ENCODE assay signal across 38 cellular contexts in genomic region chrX:153515435-153515834, GRCh38. TPM values are rescaled to one million over a fixed set of nuclear protein-coding genes. Genes with fewer than 3 reads are reported as not detected.
"Had no signal": no experiment of that assay in that cellular context is flagged by ENCODE, and none has a peak within 500 bp of the region (broad histone marks: within the 10 kb centered on the region; RNA-seq: fewer than 3 reads in every experiment).

No MANE protein-coding gene starts in this region.

- H3K36me3 ChIP-seq: adrenal gland, brain microvascular endothelial cell, breast epithelium had no signal

- H3K4me1 ChIP-seq: adrenal gland, body of pancreas, breast epithelium had no signal

- H3K4me3 Mint-ChIP-seq: activated B cell treated with CpG ODN at 0.5 μM for 24 hours; activated CD4-positive, alpha-beta memory T cell treated with anti-CD3 and anti-CD28 coated beads for 36 hours; activated CD4-positive, alpha-beta T cell treated with anti-CD3 and anti-CD28 coated beads, Interleukin-2, amount 10 ng/mL, durations not matched to agents 24 days and 14 days; activated CD8-positive, alpha-beta T cell treated with anti-CD3 and anti-CD28 coated beads for 36 hours; activated naive CD4-positive, alpha-beta T cell treated with anti-CD3 and anti-CD28 coated beads for 36 hours; activated naive CD8-positive, alpha-beta T cell treated with anti-CD3 and anti-CD28 coated beads for 36 hours; activated T-cell treated with anti-CD3 and anti-CD28 coated beads, Interleukin-2, amount 50 U/mL, for 4 hours; activated T-cell treated with anti-CD3 and anti-CD28 coated beads, Interleukin-2, amount 50 U/mL, for 72 hours; activated T-helper 1 cell treated with anti-CD3 and anti-CD28 coated beads, Interleukin-12 subunit alpha, Interleukin-12 subunit beta, Interleukin-2, Interleukin-4 antibody, amounts not matched to agents 30 ng/mL and 10 ng/mL and 1 ng/mL, durations not matched to agents 14 hours and 24 hours and 36 hours; activated T-helper 17 cell treated with anti-CD3 and anti-CD28 coated beads, Interleukin-2, amount 50 U/mL, for 72 hours; T-cell; T-helper 2 cell treated with Interferon-gamma antibody and Interleukin-4, amounts not matched to agents 5 μg/mL and 100 μg/mL, for 36 hours had no signal

- H3K27ac ChIP-seq: adrenal gland, body of pancreas, brain microvascular endothelial cell, breast epithelium, VCaP had no signal

- H3K27ac Mint-ChIP-seq: activated B cell treated with CpG ODN at 0.5 μM for 24 hours; activated CD4-positive, alpha-beta memory T cell treated with anti-CD3 and anti-CD28 coated beads for 36 hours; activated CD4-positive, alpha-beta T cell treated with anti-CD3 and anti-CD28 coated beads, Interleukin-2, amount 10 ng/mL, durations not matched to agents 24 days and 14 days; activated CD8-positive, alpha-beta T cell treated with anti-CD3 and anti-CD28 coated beads for 36 hours; activated naive CD4-positive, alpha-beta T cell treated with anti-CD3 and anti-CD28 coated beads for 36 hours; activated naive CD4-positive, alpha-beta T cell treated with anti-CD3 and anti-CD28 coated beads, Interleukin-2, amount 50 U/mL, for 72 hours; activated naive CD8-positive, alpha-beta T cell treated with anti-CD3 and anti-CD28 coated beads for 36 hours; activated T-cell treated with anti-CD3 and anti-CD28 coated beads, Interleukin-2, amount 50 U/mL, for 72 hours; activated T-helper 1 cell treated with anti-CD3 and anti-CD28 coated beads, Interleukin-12 subunit alpha, Interleukin-12 subunit beta, Interleukin-2, Interleukin-4 antibody, amounts not matched to agents 30 ng/mL and 10 ng/mL and 1 ng/mL, durations not matched to agents 14 hours and 24 hours and 36 hours; activated T-helper 17 cell treated with anti-CD3 and anti-CD28 coated beads, Interleukin-2, amount 50 U/mL, for 72 hours; T-cell; T-helper 2 cell treated with Interferon-gamma antibody and Interleukin-4, amounts not matched to agents 5 μg/mL and 100 μg/mL, for 36 hours had no signal

- H3K36me3 Mint-ChIP-seq: activated CD4-positive, alpha-beta memory T cell treated with anti-CD3 and anti-CD28 coated beads for 36 hours; activated naive CD4-positive, alpha-beta T cell treated with anti-CD3 and anti-CD28 coated beads, Interleukin-2, amount 50 U/mL, for 72 hours; activated naive CD8-positive, alpha-beta T cell treated with anti-CD3 and anti-CD28 coated beads for 36 hours; T-cell had no signal

- DNase-seq: activated B cell treated with CpG ODN at 0.5 μM for 24 hours; activated CD4-positive, alpha-beta memory T cell treated with anti-CD3 and anti-CD28 coated beads for 36 hours; activated CD4-positive, alpha-beta T cell treated with anti-CD3 and anti-CD28 coated beads for 4 hours; activated CD4-positive, alpha-beta T cell treated with anti-CD3 and anti-CD28 coated beads, Interleukin-2, amount 10 ng/mL, durations not matched to agents 24 days and 14 days; activated CD4-positive, alpha-beta T cell treated with anti-CD3 and anti-CD28 coated beads, Interleukin-2, amount 50 U/mL, for 1 hour; activated CD4-positive, alpha-beta T cell treated with anti-CD3 and anti-CD28 coated beads, Interleukin-2, amount 50 U/mL, for 4 hours; activated CD4-positive, CD25-positive, alpha-beta regulatory T cell treated with anti-CD3 and anti-CD28 coated beads, Interleukin-2, amount 50 U/mL, for 72 hours; activated CD8-positive, alpha-beta memory T cell treated with anti-CD3 and anti-CD28 coated beads, Interleukin-2, amount 50 U/mL, for 4 hours; activated CD8-positive, alpha-beta T cell treated with anti-CD3 and anti-CD28 coated beads for 36 hours; activated effector memory CD4-positive, alpha-beta T cell treated with anti-CD3 and anti-CD28 coated beads, Interleukin-2, amount 50 U/mL, for 16 hours; activated gamma-delta T cell treated with Interleukin-2 at 50 U/mL for 16 hours; activated naive CD4-positive, alpha-beta T cell; activated naive CD4-positive, alpha-beta T cell treated with anti-CD3 and anti-CD28 coated beads for 36 hours; activated naive CD4-positive, alpha-beta T cell treated with anti-CD3 and anti-CD28 coated beads, Interleukin-2, amount 50 U/mL, for 16 hours; activated naive CD8-positive, alpha-beta T cell treated with anti-CD3 and anti-CD28 coated beads for 36 hours; activated T-cell treated with anti-CD3 and anti-CD28 coated beads for 4 hours; activated T-cell treated with anti-CD3 and anti-CD28 coated beads, Interleukin-2, amount 50 U/mL, for 1 hour; activated T-cell treated with anti-CD3 and anti-CD28 coated beads, Interleukin-2, amount 50 U/mL, for 4 hours; activated T-cell treated with anti-CD3 and anti-CD28 coated beads, Interleukin-2, amount 50 U/mL, for 72 hours; adrenal gland; amniotic stem cell; aorta; body of pancreas; brain microvascular endothelial cell; central memory CD4-positive, alpha-beta T cell; T-cell; T-helper 2 cell; T-helper 9 cell had no signal

- ATAC-seq: activated CD8-positive, alpha-beta T cell treated with anti-CD3 and anti-CD28 coated beads for 36 hours; activated naive CD4-positive, alpha-beta T cell treated with anti-CD3 and anti-CD28 coated beads, Interleukin-2, amount 50 U/mL, for 72 hours; activated T-cell treated with anti-CD3 and anti-CD28 coated beads, Interleukin-2, amount 50 U/mL, for 4 hours; activated T-cell treated with anti-CD3 and anti-CD28 coated beads, Interleukin-2, amount 50 U/mL, for 72 hours; body of pancreas; T-cell had no signal

- H3K4me3 ChIP-seq: adrenal gland, body of pancreas, breast epithelium had no signal

- FAIRE-seq: astrocyte, TTC549 had no signal

- H3K4me1 Mint-ChIP-seq: activated CD4-positive, alpha-beta T cell treated with anti-CD3 and anti-CD28 coated beads, Interleukin-2, amount 10 ng/mL, durations not matched to agents 24 days and 14 days; activated naive CD8-positive, alpha-beta T cell treated with anti-CD3 and anti-CD28 coated beads for 36 hours had no signal

- H3K9me3 ChIP-seq: adrenal gland, body of pancreas, breast epithelium had no signal

RNA-seq across cellular contexts. Expression of gene ATP2B3, which starts 2.0 kb away (rescaled TPM):
- total RNA-seq: activated B cell treated with CpG ODN at 0.5 μM for 24 hours; activated CD4-positive, alpha-beta memory T cell treated with anti-CD3 and anti-CD28 coated beads for 36 hours; activated CD4-positive, alpha-beta T cell treated with anti-CD3 and anti-CD28 coated beads, Interleukin-2, amount 10 ng/mL, durations not matched to agents 24 days and 14 days; activated CD8-positive, alpha-beta memory T cell treated with anti-CD3 and anti-CD28 coated beads for 36 hours; activated CD8-positive, alpha-beta T cell treated with anti-CD3 and anti-CD28 coated beads for 36 hours; activated naive CD4-positive, alpha-beta T cell treated with anti-CD3 and anti-CD28 coated beads for 36 hours; activated naive CD4-positive, alpha-beta T cell treated with anti-CD3 and anti-CD28 coated beads, Interleukin-2, amount 50 U/mL, for 72 hours; activated naive CD8-positive, alpha-beta T cell treated with anti-CD3 and anti-CD28 coated beads for 36 hours; activated T-cell treated with anti-CD3 and anti-CD28 coated beads, Interleukin-2, amount 50 U/mL, for 72 hours; activated T-helper 17 cell treated with anti-CD3 and anti-CD28 coated beads, Interleukin-2, amount 50 U/mL, for 72 hours; body of pancreas; breast epithelium had no signal

RNA-seq across cellular contexts. Expression of gene BGN, which starts 20.7 kb away (rescaled TPM):
- total RNA-seq: activated B cell treated with CpG ODN at 0.5 μM for 24 hours; activated CD4-positive, alpha-beta memory T cell treated with anti-CD3 and anti-CD28 coated beads for 36 hours; activated CD4-positive, alpha-beta T cell treated with anti-CD3 and anti-CD28 coated beads, Interleukin-2, amount 10 ng/mL, durations not matched to agents 24 days and 14 days; activated CD8-positive, alpha-beta memory T cell treated with anti-CD3 and anti-CD28 coated beads for 36 hours; activated CD8-positive, alpha-beta T cell treated with anti-CD3 and anti-CD28 coated beads for 36 hours; activated naive CD4-positive, alpha-beta T cell treated with anti-CD3 and anti-CD28 coated beads for 36 hours; activated naive CD4-positive, alpha-beta T cell treated with anti-CD3 and anti-CD28 coated beads, Interleukin-2, amount 50 U/mL, for 72 hours; activated naive CD8-positive, alpha-beta T cell treated with anti-CD3 and anti-CD28 coated beads for 36 hours; activated T-cell treated with anti-CD3 and anti-CD28 coated beads, Interleukin-2, amount 50 U/mL, for 72 hours; activated T-helper 1 cell treated with anti-CD3 and anti-CD28 coated beads, Interleukin-12 subunit alpha, Interleukin-12 subunit beta, Interleukin-2, Interleukin-4 antibody, amounts not matched to agents 30 ng/mL and 10 ng/mL and 1 ng/mL, durations not matched to agents 14 hours and 24 hours and 36 hours; activated T-helper 17 cell treated with anti-CD3 and anti-CD28 coated beads, Interleukin-2, amount 50 U/mL, for 72 hours; T-helper 1 cell treated with Interleukin-12 subunit alpha and Interleukin-12 subunit beta and Interleukin-4 antibody, amounts not matched to agents 30 ng/mL and 1 ng/mL, for 36 hours had no signal
